In genomic region chr16:87625241-87625797, GRCh38 we compare ENCODE assay signal across 10 cellular contexts. TPM values are rescaled to one million over a fixed set of nuclear protein-coding genes. Genes with fewer than 3 reads are reported as not detected.
"Had no signal": no experiment of that assay in that cellular context is flagged by ENCODE, and none has a peak within 500 bp of the region (broad histone marks: within the 10 kb centered on the region; RNA-seq: fewer than 3 reads in every experiment).

No MANE protein-coding gene starts in this region.

- H3K4me3 ChIP-seq: K562 had no signal

- H3K9me3 Mint-ChIP-seq: IgD-negative memory B cell had no signal

- H3K36me3 Mint-ChIP-seq: IgD-negative memory B cell had no signal

- H3K27ac Mint-ChIP-seq: IgD-negative memory B cell had no signal

- H3K4me3 Mint-ChIP-seq: IgD-negative memory B cell had no signal

- DNase-seq: IMR-90, KBM-7, KG1 had no signal

- ATAC-seq: HepG2, K562 had no signal

- H3K27ac ChIP-seq: HL-60, KMS-11 had no signal

RNA-seq across cellular contexts. Expression of gene JPH3, which starts 23.0 kb away (rescaled TPM):
- total RNA-seq: HepG2, HT-29, HT1080, IMR-90, K562 had no signal
- polyA plus RNA-seq: HepG2, IgD-negative memory B cell had no signal
